ENCODE assay signal across 1 cellular context in genomic region chr10:79130846-79131245, GRCh38.
A peak's percentile ranks its signal among the peaks of the same experiment; 100 is the strongest.
TF ChIP-seq lines count a peak whose summit lies in the region.

No MANE protein-coding gene starts in this region.

TF ChIP-seq in GM23338, 12 proteins besides CTCF, POLR2A, EP300 and RAD21:
- TF ChIP-seq ZNF462 (CRISPR knock-in tag; IDR thresholded peaks at IDR 0.05): peak; percentile 37; the same call in 1 of the 2 replicates
- TF ChIP-seq STAT1 (IDR thresholded peaks at IDR 0.05; ENCODE audit: unreplicated experiment): no peak
- no peak for TF ChIP-seq CREB1 (CRISPR knock-in tag; IDR thresholded peaks at IDR 0.05; ENCODE audit: low read depth)
- no peak for TF ChIP-seq ZNF331 (CRISPR knock-in tag; IDR thresholded peaks at IDR 0.05; ENCODE audit: low read depth)
